In genomic region chr3:52897130-52898109, GRCh38 we compare ENCODE assay signal across 8 cellular contexts. TPM values are rescaled to one million over a fixed set of nuclear protein-coding genes. Genes with fewer than 3 reads are reported as not detected.
DNase-seq lines count a peak whose midpoint lies in the region; ATAC-seq and TF ChIP-seq lines count a peak whose summit lies in the region.

Gene STIMATE, minus strand, starts transcription at chr3:52897548. Its CDS starts 98 bp downstream, at chr3:52897450.

- H3F3A ChIP-seq in SU-DHL-6 (ENCODE audit: insufficient read depth): no peaks in the 10 kb centered on the region

- POLR2A ChIA-PET in activated naive CD8-positive, alpha-beta T cell treated with anti-CD3 and anti-CD28 coated beads, Interleukin-2, amount 10 ng/mL, durations not matched to agents 7 days and 5 days (lab: Charles Lee): interaction anchor here (0.8 to 1.3 kb wide), 2 partner anchors 23 to 39 kb away, joined by 3 to 5 read pairs; no protein-coding TSS in a partner anchor

- H3K9me3 Mint-ChIP-seq in activated naive CD8-positive, alpha-beta T cell treated with anti-CD3 and anti-CD28 coated beads, Interleukin-2, amount 10 ng/mL, durations not matched to agents 7 days and 5 days: no peaks in the 10 kb centered on the region

- TF ChIP-seq CTCF in GM12864 (IDR thresholded peaks at IDR 0.05; ENCODE audit: low read depth, low read length, missing control alignments) (no peak), NB4 (IDR thresholded peaks at IDR 0.05; ENCODE audit: low read depth, low read length) (no peak), SU-DHL-6 (IDR thresholded peaks at IDR 0.05; ENCODE audit: insufficient read depth, low read length, poor library complexity, severe bottlenecking) (no peak), parathyroid adenoma (IDR thresholded peaks at IDR 0.05) (no peak), thyroid gland (IDR thresholded peaks at IDR 0.05) (no peak)

- H3K4me3 Mint-ChIP-seq in activated naive CD8-positive, alpha-beta T cell treated with anti-CD3 and anti-CD28 coated beads, Interleukin-2, amount 10 ng/mL, durations not matched to agents 7 days and 5 days: peak within 1 kb of the TSS; percentile 97

- H3K9ac ChIP-seq in SU-DHL-6 (ENCODE audit: low read length) (peak within 1 kb of the TSS; percentile 73), parathyroid adenoma (peak within 1 kb of the TSS; percentile 23)

- no peaks in the 10 kb centered on the region for H3K27me3 ChIP-seq in SU-DHL-6 (ENCODE audit: low read length)
- H3K27me3 ChIP-seq in parathyroid adenoma (ENCODE audit: control insufficient read depth, insufficient read depth, low read length): no peaks in the 10 kb centered on the region
- no peaks in the 10 kb centered on the region for H3K27me3 ChIP-seq in thyroid gland

- H3K36me3 ChIP-seq in SU-DHL-6 (ENCODE audit: low read length): no peaks in the 10 kb centered on the region
- no peaks in the 10 kb centered on the region for H3K36me3 ChIP-seq in parathyroid adenoma (ENCODE audit: control insufficient read depth, insufficient read depth, low read length)
- no peaks in the 10 kb centered on the region for H3K36me3 ChIP-seq in thyroid gland

- no peaks in the 10 kb centered on the region for H3K27me3 Mint-ChIP-seq in activated naive CD8-positive, alpha-beta T cell treated with anti-CD3 and anti-CD28 coated beads, Interleukin-2, amount 10 ng/mL, durations not matched to agents 7 days and 5 days

- H3K36me3 Mint-ChIP-seq in activated naive CD8-positive, alpha-beta T cell treated with anti-CD3 and anti-CD28 coated beads, Interleukin-2, amount 10 ng/mL, durations not matched to agents 7 days and 5 days: peaks cover 11% of the 10 kb centered on the region

- H3K9me3 ChIP-seq in SU-DHL-6 (ENCODE audit: insufficient read depth, low read length) (no peaks in the 10 kb centered on the region), parathyroid adenoma (ENCODE audit: control insufficient read depth, low read length) (no peaks in the 10 kb centered on the region), thyroid gland (no peaks in the 10 kb centered on the region)

- H4K20me1 ChIP-seq in SU-DHL-6 (ENCODE audit: low read depth, low read length): no peaks in the 10 kb centered on the region

- H3K27ac ChIP-seq in SU-DHL-6 (ENCODE audit: low read depth, low read length): no peak within 1 kb of the TSS
- H3K27ac ChIP-seq in parathyroid adenoma: no peak within 1 kb of the TSS
- peak within 1 kb of the TSS in 2 of 3 donors; percentile 34 to 51 for H3K27ac ChIP-seq in thyroid gland

- H3K4me2 ChIP-seq in SU-DHL-6 (ENCODE audit: low read depth, low read length, poor library complexity, severe bottlenecking): peak within 1 kb of the TSS; percentile 80
- H3K4me2 ChIP-seq in parathyroid adenoma (ENCODE audit: low read length): peak within 1 kb of the TSS; percentile 79

- peak within 1 kb of the TSS; percentile 88 for H3K27ac Mint-ChIP-seq in activated naive CD8-positive, alpha-beta T cell treated with anti-CD3 and anti-CD28 coated beads, Interleukin-2, amount 10 ng/mL, durations not matched to agents 7 days and 5 days

- peaks cover 3% of the 10 kb centered on the region for H3K4me1 ChIP-seq in parathyroid adenoma
- peaks cover 23 to 38% of the 10 kb centered on the region in 2 donors for H3K4me1 ChIP-seq in thyroid gland

- ATAC-seq in HG02571 (IDR thresholded peaks at IDR 0.05; ENCODE audit: unreplicated experiment): peak; percentile 96
- peak; percentile 95 for ATAC-seq in activated naive CD8-positive, alpha-beta T cell treated with anti-CD3 and anti-CD28 coated beads, Interleukin-2, amount 10 ng/mL, durations not matched to agents 7 days and 5 days (ENCODE audit: low read depth)
- peak; percentile 99 for ATAC-seq in Right ventricle myocardium superior (ENCODE audit: poor library complexity)

- DNase-seq in GM12864 (ENCODE audit: low read depth) (peak; percentile 39), NB4 (ENCODE audit: low read depth) (peak; percentile 89), Right ventricle myocardium superior (peak; percentile 94), thyroid gland (peak; percentile 88 to 90)
- DNase-seq in activated naive CD8-positive, alpha-beta T cell treated with anti-CD3 and anti-CD28 coated beads, Interleukin-2, amount 10 ng/mL, durations not matched to agents 7 days and 5 days: peak; percentile 91

- peaks cover 42% of the 10 kb centered on the region for H3K4me1 Mint-ChIP-seq in activated naive CD8-positive, alpha-beta T cell treated with anti-CD3 and anti-CD28 coated beads, Interleukin-2, amount 10 ng/mL, durations not matched to agents 7 days and 5 days

- H3K9me2 ChIP-seq in SU-DHL-6 (replicated peaks; ENCODE audit: insufficient read depth, low read length): no peaks in the 10 kb centered on the region

- H2AFZ ChIP-seq in SU-DHL-6 (ENCODE audit: low read depth, low read length, severe bottlenecking) (peak within 1 kb of the TSS; percentile 78), parathyroid adenoma (peak within 1 kb of the TSS; percentile 87)

- H3K79me2 ChIP-seq in SU-DHL-6 (ENCODE audit: insufficient read depth, low read length): no peaks in the 10 kb centered on the region
- H3K79me2 ChIP-seq in parathyroid adenoma: no peaks in the 10 kb centered on the region

- H3K4me3 ChIP-seq in GM12864 (ENCODE audit: low read depth, low read length) (peak within 1 kb of the TSS; percentile 86), NB4 (ENCODE audit: low read depth, low read length) (peak within 1 kb of the TSS; percentile 79), SU-DHL-6 (ENCODE audit: insufficient read depth, low read length, poor library complexity, severe bottlenecking) (peak within 1 kb of the TSS; percentile 75), parathyroid adenoma (ENCODE audit: low read depth, low read length) (peak within 1 kb of the TSS; percentile 64), thyroid gland (replicated peaks in 1 of 3) (peak within 1 kb of the TSS; percentile 21 to 68 (median 50))

- TF ChIP-seq POLR2A in NB4 (IDR thresholded peaks at IDR 0.05; ENCODE audit: extremely low read depth, insufficient read length): peak; percentile 48
- peak in 1 of 2 donors; percentile 84 for TF ChIP-seq POLR2A in thyroid gland (IDR thresholded peaks at IDR 0.05)

- 1% methylated on average over 24 to 33 of the region's 85 CpGs for WGBS in thyroid gland, 2 donors

- intact Hi-C loops in Right ventricle myocardium superior (cut with DNase I) (loop anchor here (5.0 kb wide), 1 partner anchor 125 kb away; the partner anchor contains the start of gene NEK4), thyroid gland (cut with DNase I) (no loop called here)

RNA-seq across cellular contexts. Expression of gene STIMATE, which starts in this region (rescaled TPM):
- 10 to 100 TPM; 38.5 to 39.1 TPM for total RNA-seq in activated naive CD8-positive, alpha-beta T cell treated with anti-CD3 and anti-CD28 coated beads, Interleukin-2, amount 10 ng/mL, durations not matched to agents 7 days and 5 days
- total RNA-seq in Right ventricle myocardium superior: 6.1 TPM
- total RNA-seq in thyroid gland: 10 to 100 TPM; 15.0 to 22.1 (median 18.7) TPM

Comparison
In these comparisons a context has a peak if more than half of its experiments do, and no peak if none do; other contexts are left out.
1. DNase-seq: peak in every context shown above with its lines; median percentile 94 in Right ventricle myocardium superior; 91 in activated naive CD8-positive, alpha-beta T cell treated with anti-CD3 and anti-CD28 coated beads, Interleukin-2, amount 10 ng/mL, durations not matched to agents 7 days and 5 days; 89 in NB4; 89 in thyroid gland; 39 in GM12864.
2. H3K27ac ChIP-seq: peak in thyroid gland (2 of 3); none in SU-DHL-6 (single experiment) and parathyroid adenoma (single experiment).
3. Peak in every context shown above with its lines, with median percentiles within 50 percentile points of each other: H3K4me3 ChIP-seq and ATAC-seq.